8 cellular contexts compared by ENCODE assay signal in the genomic region with DNA sequence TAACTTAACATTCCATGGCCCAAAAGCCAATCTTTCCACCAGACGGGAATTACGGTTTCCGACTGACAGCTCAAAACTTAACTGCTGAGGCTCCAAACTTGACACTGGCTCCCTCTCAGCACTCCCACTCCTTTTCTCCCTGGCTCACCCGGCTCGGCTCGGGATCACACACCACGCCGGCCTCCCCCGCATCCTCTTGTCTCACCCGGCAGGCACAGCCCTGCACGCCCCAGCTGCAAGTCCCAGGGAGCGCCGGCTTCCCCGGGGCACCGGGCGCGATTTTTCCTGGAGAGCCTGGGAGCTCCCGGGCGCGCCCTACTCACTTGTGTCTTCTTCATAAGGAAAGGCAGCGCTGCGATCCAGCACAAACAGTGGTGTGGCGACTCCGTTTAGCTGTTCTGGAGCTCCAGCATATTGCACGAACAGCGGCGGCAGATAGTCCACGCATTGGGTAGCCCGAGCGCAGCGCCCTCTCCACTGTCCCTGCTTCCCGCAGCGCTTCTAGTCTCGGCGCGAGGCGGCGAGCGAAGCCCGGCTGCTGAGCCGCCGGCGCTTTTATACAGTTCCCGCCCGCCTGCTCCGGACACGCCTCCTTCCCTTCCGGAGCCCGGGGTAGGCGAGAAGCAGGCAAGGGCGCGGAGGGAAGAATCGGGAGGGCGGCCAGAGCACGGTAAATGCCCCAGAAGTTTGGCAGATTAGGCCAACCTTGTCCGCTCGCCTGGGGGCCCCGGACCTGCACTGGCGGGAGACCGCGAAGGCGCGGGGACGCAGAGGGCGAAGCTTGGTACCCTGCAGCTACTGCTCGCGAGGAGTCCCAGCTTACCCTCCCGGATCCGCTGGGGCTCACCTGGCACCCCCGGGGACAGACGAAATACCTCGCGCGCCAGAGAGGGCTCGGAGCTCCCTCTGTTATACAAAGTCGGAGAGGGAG. TPM values are rescaled to one million over a fixed set of nuclear protein-coding genes. Genes with fewer than 3 reads are reported as not detected.
A peak's percentile ranks its signal among the peaks of the same experiment; 100 is the strongest.
DNase-seq lines count a peak whose midpoint lies in the region; ATAC-seq and TF ChIP-seq lines count a peak whose summit lies in the region.

A gene with protein sequence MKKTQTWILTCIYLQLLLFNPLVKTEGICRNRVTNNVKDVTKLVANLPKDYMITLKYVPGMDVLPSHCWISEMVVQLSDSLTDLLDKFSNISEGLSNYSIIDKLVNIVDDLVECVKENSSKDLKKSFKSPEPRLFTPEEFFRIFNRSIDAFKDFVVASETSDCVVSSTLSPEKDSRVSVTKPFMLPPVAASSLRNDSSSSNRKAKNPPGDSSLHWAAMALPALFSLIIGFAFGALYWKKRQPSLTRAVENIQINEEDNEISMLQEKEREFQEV (minus strand): TSS at position 531 of the 931 bp plus-strand sequence. CDS start 193 bp downstream, at position 338.

- peak within 1 kb of the TSS; percentile 60 for H3K27ac ChIP-seq in GM23248
- peak within 1 kb of the TSS; percentile 89 for H3K27ac ChIP-seq in RWPE1
- no peak within 1 kb of the TSS for H3K27ac ChIP-seq in iPS-20b (ENCODE audit: low read length)
- peak within 1 kb of the TSS; percentile 56 to 76 (median 64) for H3K27ac ChIP-seq in gastrocnemius medialis

- 1 to 2% methylated on average over 73 to 76 of the region's 76 CpGs for WGBS in GM23248 (ENCODE audit: low coverage in 1 of 2, low lambda C conversion rate in 2 of 2, missing lambda C conversion rate in 2 of 2), 2 experiments

- peaks cover 5% of the 10 kb centered on the region for H3K4me1 Mint-ChIP-seq in central memory CD8-positive, alpha-beta T cell

- H3K27me3 ChIP-seq in GM23248 (replicated peaks; ENCODE audit: insufficient read depth) (no peaks in the 10 kb centered on the region), MG63 (no peaks in the 10 kb centered on the region), iPS-20b (ENCODE audit: insufficient read depth, low read length) (peaks cover 36% of the 10 kb centered on the region), gastrocnemius medialis (no peaks in the 10 kb centered on the region)

- no peaks in the 10 kb centered on the region for H3K9me3 ChIP-seq in GM23248 (ENCODE audit: low read depth)
- H3K9me3 ChIP-seq in MG63, result no peaks in the 10 kb centered on the region
- H3K9me3 ChIP-seq in iPS-20b (ENCODE audit: insufficient read depth, low read depth, low read length), result no peaks in the 10 kb centered on the region
- H3K9me3 ChIP-seq in gastrocnemius medialis, result no peaks in the 10 kb centered on the region

- no peak within 1 kb of the TSS for H3K27ac Mint-ChIP-seq in central memory CD8-positive, alpha-beta T cell (ENCODE audit: low read depth)

- TF ChIP-seq CTCF in RWPE1 (conservative IDR thresholded peaks at IDR 0.05; ENCODE audit: low read depth), result peak; percentile 55
- TF ChIP-seq CTCF in gastrocnemius medialis (IDR thresholded peaks at IDR 0.05 in 4 of 5, conservative IDR thresholded peaks at IDR 0.05 in 1 of 5), result peak in 3 of 5 experiments; percentile 31 to 36 (median 34)

- POLR2A ChIA-PET in RWPE1 (lab: Yijun Ruan, JAX; ENCODE audit: low non-redundant PET), result interaction anchor here (0.6 kb wide), 1 partner anchor 13 kb away, joined by 3 read pairs; no protein-coding TSS in a partner anchor

- peak; percentile 89 for DNase-seq in Daoy (ENCODE audit: low read depth)
- DNase-seq in GM23248, result peak; percentile 95
- peak; percentile 85 for DNase-seq in MG63
- DNase-seq in RWPE1 (ENCODE audit: low spot score), result peak; percentile 76
- DNase-seq in central memory CD8-positive, alpha-beta T cell (ENCODE audit: low spot score in 2 of 2), result no peak
- DNase-seq in gastrocnemius medialis, result peak; percentile 48 to 58

- peaks cover 35% of the 10 kb centered on the region for H3K27me3 Mint-ChIP-seq in central memory CD8-positive, alpha-beta T cell

- no peaks in the 10 kb centered on the region for H3K36me3 Mint-ChIP-seq in central memory CD8-positive, alpha-beta T cell (ENCODE audit: insufficient read depth)

- peak within 1 kb of the TSS; percentile 29 for H3K4me3 Mint-ChIP-seq in central memory CD8-positive, alpha-beta T cell

- no peaks in the 10 kb centered on the region for H4K20me1 ChIP-seq in GM23248 (ENCODE audit: insufficient read depth)

- peak within 1 kb of the TSS; percentile 95 for H2AFZ ChIP-seq in GM23248

- in situ Hi-C loops in GM23248 (cut with MboI), result loop anchor here (5.0 to 10.0 kb wide), 2 partner anchors 407 to 425 kb away; no protein-coding TSS in a partner anchor
- in situ Hi-C loops in gastrocnemius medialis (cut with MboI; ENCODE audit: low sequenced_read_pairs in 4 of 4), result loop anchor here in 1 of 4 donors (25.0 kb wide), 1 partner anchor 407 kb away; no protein-coding TSS in a partner anchor

- H3F3A ChIP-seq in GM23248 (ENCODE audit: insufficient read depth), result peaks cover 30% of the 10 kb centered on the region

- TF ChIP-seq POLR2A in gastrocnemius medialis (IDR thresholded peaks at IDR 0.05), result peak; percentile 47 to 67

- H3K36me3 ChIP-seq in GM23248 (ENCODE audit: low read depth) (no peaks in the 10 kb centered on the region), MG63 (peaks cover 2% of the 10 kb centered on the region; the same call in 1 of the 2 replicates), iPS-20b (ENCODE audit: insufficient read depth, low read depth, low read length) (no peaks in the 10 kb centered on the region), gastrocnemius medialis (no peaks in the 10 kb centered on the region)

- intact Hi-C loops in gastrocnemius medialis (cut with DNase I; ENCODE audit: low total_unique reads), result loop anchor here (10.0 kb wide), 2 partner anchors 415 to 435 kb away; a partner anchor contains a TSS

- peak within 1 kb of the TSS; percentile 83 for H3K9ac ChIP-seq in GM23248
- H3K9ac ChIP-seq in iPS-20b (ENCODE audit: low read depth, low read length), result peak within 1 kb of the TSS; percentile 49; the same call in 1 of the 2 replicates

- peaks cover 50% of the 10 kb centered on the region for H3K79me2 ChIP-seq in GM23248 (ENCODE audit: insufficient read depth)

- H3K9me3 Mint-ChIP-seq in central memory CD8-positive, alpha-beta T cell, result peaks cover 5% of the 10 kb centered on the region

- CTCF ChIA-PET in RWPE1 (lab: Yijun Ruan, JAX), result interaction anchor here (0.5 to 2.0 kb wide), 15 partner anchors 18 to 1872 kb away, joined by 3 to 16 read pairs (median 3); no protein-coding TSS in a partner anchor

- H3K4me1 ChIP-seq in GM23248 (ENCODE audit: insufficient read depth) (peaks cover 22% of the 10 kb centered on the region), iPS-20b (ENCODE audit: insufficient read depth, low read length) (peaks cover 18% of the 10 kb centered on the region; the same call in 1 of the 2 replicates), gastrocnemius medialis (peaks cover 8 to 20% of the 10 kb centered on the region in 2 donors)

- peak within 1 kb of the TSS; percentile 95 for H3K4me3 ChIP-seq in GM23248
- peak within 1 kb of the TSS; percentile 88 for H3K4me3 ChIP-seq in MG63
- H3K4me3 ChIP-seq in iPS-20b (ENCODE audit: low read length), result peak within 1 kb of the TSS; percentile 85
- H3K4me3 ChIP-seq in gastrocnemius medialis, result peak within 1 kb of the TSS; percentile 67 to 88 (median 79)

- ATAC-seq in central memory CD8-positive, alpha-beta T cell (replicated peaks; ENCODE audit: extremely low read depth, poor library complexity, severe bottlenecking), result no peak
- peak; percentile 79 to 83 for ATAC-seq in gastrocnemius medialis
- ATAC-seq in GM19467 (IDR thresholded peaks at IDR 0.05; ENCODE audit: unreplicated experiment), result no peak

- no peaks in the 10 kb centered on the region for H3K9me2 ChIP-seq in GM23248 (ENCODE audit: insufficient read depth)

- H3K4me2 ChIP-seq in GM23248 (ENCODE audit: unreplicated experiment), result peak within 1 kb of the TSS; percentile 96

RNA-seq across cellular contexts. Expression of the gene that starts here (rescaled TPM):
- total RNA-seq in Daoy (2014; rRNA removed; shearing (Covaris generic)), result 22.6 and 24.1 TPM in 2 replicates
- total RNA-seq in GM23248 (2014; rRNA removed; shearing (Covaris generic)), result 98.4 and 146 TPM in 2 replicates
- polyA plus RNA-seq in GM23248 (2016; fragmentation: Nextera tagmentation; extraction: Ambion mirVana), result 33.8 and 34.8 TPM in 2 replicates
- 16.7 and 23.4 TPM in 2 replicates for total RNA-seq in MG63 (2014; rRNA removed; shearing (Covaris generic); ENCODE audit: low replicate concordance)
- 1 to 10 TPM; 3.9 to 7.1 (median 4.6) TPM for total RNA-seq in gastrocnemius medialis

Comparison
In these comparisons a context has a peak if more than half of its experiments do, and no peak if none do; other contexts are left out.
1. DNase-seq: peak in Daoy (single experiment), GM23248 (single experiment), MG63 (single experiment), RWPE1 (single experiment) and gastrocnemius medialis (2 of 2); none in central memory CD8-positive, alpha-beta T cell (0 of 2).
2. ATAC-seq: peak in gastrocnemius medialis (2 of 2); none in central memory CD8-positive, alpha-beta T cell (single experiment) and GM19467 (single experiment).
3. Peak in every context shown above with its lines, with median percentiles within 50 percentile points of each other: H3K4me3 ChIP-seq.